ENCODE assay signal across 12 cellular contexts in the genomic region with DNA sequence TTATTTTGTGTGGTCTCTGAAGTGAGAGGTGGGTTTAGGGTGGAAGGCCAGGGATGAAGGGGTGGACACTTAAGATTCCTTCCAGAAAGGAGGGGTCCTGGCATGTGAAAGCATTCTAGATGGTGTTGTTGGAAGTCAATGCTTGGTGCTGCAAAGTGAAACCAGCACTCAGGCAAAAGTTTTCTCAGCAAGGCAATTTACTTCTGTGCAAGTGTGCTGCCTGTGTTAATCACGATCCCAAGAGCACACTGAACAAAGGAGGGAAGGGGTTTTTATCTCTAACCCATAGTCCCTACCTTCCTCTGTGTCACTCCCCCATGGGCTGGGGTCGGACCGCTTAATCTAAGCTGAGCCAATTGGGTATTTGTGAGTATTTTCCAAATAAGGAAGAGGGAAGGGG. TPM values are rescaled to one million over a fixed set of nuclear protein-coding genes. Genes with fewer than 3 reads are reported as not detected.
DNase-seq lines count a peak whose midpoint lies in the region; ATAC-seq, FAIRE-seq and TF ChIP-seq lines count a peak whose summit lies in the region.
"Had no signal": no experiment of that assay in that cellular context is flagged by ENCODE, and none has a peak within 500 bp of the region (broad histone marks: within the 10 kb centered on the region; RNA-seq: fewer than 3 reads in every experiment).

No MANE protein-coding gene starts in this region.

- H3K27me3 ChIP-seq in cardiac muscle cell (no peaks in the 10 kb centered on the region), thyroid gland (no peaks in the 10 kb centered on the region)
- H3K27me3 ChIP-seq: right atrium auricular region, uterus had no signal

- H3K9me3 ChIP-seq in cardiac muscle cell (ENCODE audit: low read depth) (peaks cover 3% of the 10 kb centered on the region), kidney (ENCODE audit: control insufficient read depth in 1 of 2, low read length in 2 of 2) (peaks cover 35 to 56% of the 10 kb centered on the region in 2 donors), thyroid gland (peaks cover 3% of the 10 kb centered on the region)

- no peak for ATAC-seq in left cardiac atrium
- ATAC-seq in activated naive CD4-positive, alpha-beta T cell treated with anti-CD3 and anti-CD28 coated beads, Interleukin-2, amount 50 U/mL, for 72 hours, result no peak

- WGBS in thyroid gland, 2 donors, result 77 to 98% methylated on average over 3 of the region's 3 CpGs

- peaks cover 28% of the 10 kb centered on the region for H3K36me3 ChIP-seq in cardiac muscle cell
- H3K36me3 ChIP-seq in kidney (ENCODE audit: control insufficient read depth in 1 of 2, insufficient read depth in 2 of 2, low read length in 2 of 2), result peaks cover 45 to 50% of the 10 kb centered on the region in 2 donors
- H3K36me3 ChIP-seq in thyroid gland, result peaks cover 17 to 46% of the 10 kb centered on the region in 2 donors
- H3K36me3 ChIP-seq: uterus had no signal

- H3K4me3 ChIP-seq in cardiac muscle cell (peak overlapping the region; percentile 95), kidney (ENCODE audit: low read length in 2 of 2) (peak overlapping the region; percentile 95 to 96), thyroid gland (replicated peaks in 1 of 3) (peak overlapping the region in 2 of 3 donors; percentile 72 to 100)

- TF ChIP-seq CTCF in cardiac muscle cell (IDR thresholded peaks at IDR 0.05; ENCODE audit: low read depth, low read length) (no peak), kidney (IDR thresholded peaks at IDR 0.05; ENCODE audit: borderline replicate concordance, extremely low read depth, insufficient read depth) (no peak), thyroid gland (IDR thresholded peaks at IDR 0.05) (no peak)

- H3K27ac ChIP-seq in cardiac muscle cell (no peak overlapping the region), kidney (ENCODE audit: low read depth in 2 of 2, low read length in 2 of 2) (no peak overlapping the region), thyroid gland (no peak overlapping the region)
- H3K27ac ChIP-seq: uterus had no signal

- intact Hi-C loops in left cardiac atrium (cut with DNase I) (no loop called here), kidney (cut with DNase I) (no loop called here), thyroid gland (cut with DNase I) (no loop called here)

- H3K27ac Mint-ChIP-seq in activated naive CD4-positive, alpha-beta T cell treated with anti-CD3 and anti-CD28 coated beads, Interleukin-2, amount 50 U/mL, for 72 hours, result peak overlapping the region; percentile 19 to 89

- H3K36me3 Mint-ChIP-seq in activated naive CD4-positive, alpha-beta T cell treated with anti-CD3 and anti-CD28 coated beads, Interleukin-2, amount 50 U/mL, for 72 hours, result peaks cover 72 to 77% of the 10 kb centered on the region in 2 donors

- TF ChIP-seq POLR2A in thyroid gland (IDR thresholded peaks at IDR 0.05), result no peak

- no peak for DNase-seq in cardiac muscle cell (ENCODE audit: low read depth in 1 of 2, low spot score in 1 of 2)
- no peak for DNase-seq in left cardiac atrium
- no peak for DNase-seq in activated naive CD4-positive, alpha-beta T cell treated with anti-CD3 and anti-CD28 coated beads, Interleukin-2, amount 50 U/mL, for 72 hours (ENCODE audit: low spot score in 2 of 2)
- no peak for DNase-seq in kidney
- DNase-seq in thyroid gland, result no peak
- DNase-seq in NCI-H345 (lab: John Stamatoyannopoulos, UW), result no peak
- no peak for DNase-seq in DMS79 treated with DMSO at 0.1 percent for 48 hours (lab: John Stamatoyannopoulos, UW)
- DNase-seq in stimulated activated CD4-positive, alpha-beta T cell treated with anti-CD3 and anti-CD28 coated beads, Interleukin-2, amount 100 ng/mL, for 24 hours, result no peak
- DNase-seq: DMS53; effector CD4-positive, alpha-beta T cell; uterus had no signal

- peaks cover 54 to 61% of the 10 kb centered on the region in 2 donors for H3K9me3 Mint-ChIP-seq in activated naive CD4-positive, alpha-beta T cell treated with anti-CD3 and anti-CD28 coated beads, Interleukin-2, amount 50 U/mL, for 72 hours

- H3K4me1 ChIP-seq in cardiac muscle cell (ENCODE audit: low read depth) (peaks cover 22% of the 10 kb centered on the region), kidney (ENCODE audit: control insufficient read depth in 1 of 2, insufficient read depth in 1 of 2, low read depth in 1 of 2, low read length in 2 of 2) (peaks cover 0 to 5% of the 10 kb centered on the region in 2 donors), thyroid gland (peaks cover 3 to 4% of the 10 kb centered on the region in 2 donors)
- H3K4me1 ChIP-seq: uterus had no signal

- no peak overlapping the region for H3K9ac ChIP-seq in kidney (ENCODE audit: low read length in 2 of 2)

- no peak for FAIRE-seq in kidney (lab: Jason Lieb, UNC)

RNA-seq across cellular contexts. Expression of a gene that starts 1.3 kb away (rescaled TPM):
- total RNA-seq in cardiac muscle cell, result 55.0 and 76.0 TPM in 2 replicates
- polyA plus RNA-seq in cardiac muscle cell, result 18.6 and 27.4 TPM in 2 replicates
- 10 to 100 TPM; 14.2 to 16.2 TPM for total RNA-seq in left cardiac atrium
- 1 to 10 TPM; 4.2 to 6.7 TPM for total RNA-seq in activated naive CD4-positive, alpha-beta T cell treated with anti-CD3 and anti-CD28 coated beads, Interleukin-2, amount 50 U/mL, for 72 hours
- 25.4 TPM for total RNA-seq in kidney
- 5.8 TPM for polyA plus RNA-seq in kidney (ENCODE audit: insufficient read depth, low read depth, low replicate concordance)
- 10 to 100 TPM; 32.6 to 45.5 (median 37.3) TPM for total RNA-seq in thyroid gland

RNA-seq across cellular contexts. Expression of a gene that starts 15.7 kb away (rescaled TPM):
- total RNA-seq in cardiac muscle cell (7.1 and 9.3 TPM in 2 replicates), left cardiac atrium (1 to 10 TPM; 3.7 to 5.3 TPM), kidney (3.5 TPM), thyroid gland (1 to 10 TPM; 1.9 to 4.8 (median 2.6) TPM)
- polyA plus RNA-seq in cardiac muscle cell (6.4 and 6.5 TPM in 2 replicates), kidney (ENCODE audit: insufficient read depth, low read depth, low replicate concordance) (1.1 TPM)
- 1 to 10 TPM; 3.9 to 5.4 TPM for total RNA-seq in activated naive CD4-positive, alpha-beta T cell treated with anti-CD3 and anti-CD28 coated beads, Interleukin-2, amount 50 U/mL, for 72 hours

RNA-seq across cellular contexts. Expression of a gene that starts 17.6 kb away (rescaled TPM):
- total RNA-seq in cardiac muscle cell, result 25.4 and 30.0 TPM in 2 replicates
- 22.6 and 38.5 TPM in 2 replicates for polyA plus RNA-seq in cardiac muscle cell
- 10 to 100 TPM in 1 of 2 donors, 1 to 10 TPM in 1; 9.5 to 11.1 TPM for total RNA-seq in left cardiac atrium
- total RNA-seq in activated naive CD4-positive, alpha-beta T cell treated with anti-CD3 and anti-CD28 coated beads, Interleukin-2, amount 50 U/mL, for 72 hours, result 10 to 100 TPM in 1 of 2 donors, 1 to 10 TPM in 1; 9.8 to 12.0 TPM
- 19.6 TPM for total RNA-seq in kidney
- 9.1 TPM for polyA plus RNA-seq in kidney (ENCODE audit: insufficient read depth, low read depth, low replicate concordance)
- total RNA-seq in thyroid gland, result 10 to 100 TPM; 16.2 to 27.5 (median 21.8) TPM

RNA-seq across cellular contexts. Expression of a gene that starts 31.4 kb away (rescaled TPM):
- 16.0 and 18.2 TPM in 2 replicates for total RNA-seq in cardiac muscle cell
- polyA plus RNA-seq in cardiac muscle cell, result 11.7 and 13.9 TPM in 2 replicates
- 1 to 10 TPM; 4.1 to 5.2 TPM for total RNA-seq in left cardiac atrium
- 1 to 10 TPM; 2.4 to 5.6 TPM for total RNA-seq in activated naive CD4-positive, alpha-beta T cell treated with anti-CD3 and anti-CD28 coated beads, Interleukin-2, amount 50 U/mL, for 72 hours
- total RNA-seq in kidney, result 9.3 TPM
- 3.1 TPM for polyA plus RNA-seq in kidney (ENCODE audit: insufficient read depth, low read depth, low replicate concordance)
- 10 to 100 TPM in 3 of 4 donors, 1 to 10 TPM in 1; 8.9 to 19.7 (median 13.7) TPM for total RNA-seq in thyroid gland

RNA-seq across cellular contexts. Expression of a gene that starts 36.6 kb away (rescaled TPM):
- total RNA-seq in cardiac muscle cell, result 6.8 and 7.8 TPM in 2 replicates
- polyA plus RNA-seq in cardiac muscle cell, result 6.2 and 7.6 TPM in 2 replicates
- total RNA-seq in left cardiac atrium, result 1 to 10 TPM; 4.6 to 5.5 TPM
- total RNA-seq in activated naive CD4-positive, alpha-beta T cell treated with anti-CD3 and anti-CD28 coated beads, Interleukin-2, amount 50 U/mL, for 72 hours, result 1 to 10 TPM; 2.0 to 2.5 TPM
- total RNA-seq in kidney, result 8.0 TPM
- polyA plus RNA-seq in kidney (ENCODE audit: insufficient read depth, low read depth, low replicate concordance), result 3.5 TPM
- 10 to 100 TPM in 1 of 4 donors, 1 to 10 TPM in 3; 5.2 to 10.9 (median 7.2) TPM for total RNA-seq in thyroid gland
